ENCODE assay signal across 8 cellular contexts in the genomic region with DNA sequence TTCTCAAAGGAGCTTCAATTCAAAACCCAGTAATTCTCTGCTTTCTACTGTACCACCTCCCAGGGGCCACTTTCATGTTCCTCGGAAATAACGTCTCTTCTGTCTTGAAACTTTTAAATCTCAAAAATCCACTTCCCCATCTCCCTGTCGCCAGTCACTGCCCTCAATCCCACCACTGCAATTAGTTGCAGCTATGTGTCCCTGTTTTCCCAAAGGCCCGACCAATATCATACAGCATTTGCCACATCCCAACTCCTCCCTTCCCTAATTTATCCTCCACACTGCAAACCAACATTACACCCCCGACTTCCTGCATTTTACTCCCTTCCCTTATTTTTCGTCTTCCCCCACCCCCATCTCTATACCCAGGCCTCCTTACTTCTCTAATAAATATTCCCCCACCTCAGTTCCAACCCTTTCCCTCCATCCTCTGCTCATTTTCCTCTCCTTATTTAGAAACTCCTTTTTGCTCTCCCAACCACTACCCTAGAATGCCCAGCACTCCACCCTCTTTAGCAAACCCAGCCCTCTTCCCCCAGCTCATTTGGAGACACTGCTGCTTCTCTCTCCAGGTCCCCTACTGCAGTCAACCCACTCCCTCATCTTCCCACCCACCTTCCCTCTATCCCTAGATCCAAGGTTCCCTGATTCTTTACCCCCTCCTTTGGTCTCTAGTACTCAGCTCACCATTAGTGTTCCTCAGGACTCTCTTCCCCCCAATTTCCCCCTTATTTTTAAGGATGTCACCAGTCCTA. TPM values are rescaled to one million over a fixed set of nuclear protein-coding genes. Genes with fewer than 3 reads are reported as not detected.
DNase-seq lines count a peak whose midpoint lies in the region; ATAC-seq and TF ChIP-seq lines count a peak whose summit lies in the region.

No MANE protein-coding gene starts in this region.

- TF ChIP-seq CTCF in NB4 (IDR thresholded peaks at IDR 0.05; ENCODE audit: low read depth, low read length) (no peak), ascending aorta (IDR thresholded peaks at IDR 0.05) (no peak), retinal pigment epithelial cell (conservative IDR thresholded peaks at IDR 0.05; ENCODE audit: low read depth, low read length) (no peak)

- no peak for ATAC-seq in GM18867 (IDR thresholded peaks at IDR 0.05; ENCODE audit: unreplicated experiment)

- peak overlapping the region; percentile 95 to 98 for H3K27ac ChIP-seq in ascending aorta

- intact Hi-C loops in ascending aorta (cut with DNase I): loop anchor here (2.0 to 10.0 kb wide), 3 partner anchors 31 to 1257 kb away; partner anchors contain the start of genes ADPGK and HEXA

- DNase-seq in NCI-H1417 (lab: John Stamatoyannopoulos, UW) (peak in 2 of 3 experiments; percentile 62 to 65), NCI-H1417 treated with DMSO at 0.1 percent for 48 hours (lab: John Stamatoyannopoulos, UW) (no peak), NB4 (ENCODE audit: low read depth) (peak; percentile 44), ascending aorta (ENCODE audit: low spot score in 2 of 2) (peak in 1 of 2 donors; percentile 79), hepatic stellate cell (ENCODE audit: low spot score) (peak; percentile 60), retinal pigment epithelial cell (ENCODE audit: low read depth) (no peak)
- no peak for DNase-seq in stimulated activated CD4-positive, alpha-beta T cell treated with anti-CD3 and anti-CD28 coated beads, Interleukin-2, amount 100 ng/mL, for 24 hours

- peaks cover under 1 to 24% of the 10 kb centered on the region in 2 donors for H3K4me1 ChIP-seq in ascending aorta

- TF ChIP-seq POLR2A in NB4 (IDR thresholded peaks at IDR 0.05; ENCODE audit: extremely low read depth, insufficient read length): no peak

- H3K4me3 ChIP-seq in NB4 (ENCODE audit: low read depth, low read length): peak overlapping the region; percentile 79
- H3K4me3 ChIP-seq in ascending aorta: peak overlapping the region; percentile 85 to 98
- H3K4me3 ChIP-seq in retinal pigment epithelial cell (ENCODE audit: low read length): peak overlapping the region; percentile 88

- no peaks in the 10 kb centered on the region for H3K27me3 ChIP-seq in ascending aorta

- H3K9me3 ChIP-seq in ascending aorta: no peaks in the 10 kb centered on the region

- H3K36me3 ChIP-seq in ascending aorta: no peaks in the 10 kb centered on the region

RNA-seq across cellular contexts. Expression of gene NPTN, which starts 1.1 kb away (rescaled TPM):
- total RNA-seq in ascending aorta: 147 TPM

RNA-seq across cellular contexts. Expression of gene CD276, which starts 52.1 kb away (rescaled TPM):
- 84.3 TPM for total RNA-seq in ascending aorta

Comparison
In these comparisons a context has a peak if more than half of its experiments do, and no peak if none do; other contexts are left out.
1. DNase-seq: peak in NCI-H1417 (2 of 3), NB4 (single experiment) and hepatic stellate cell (single experiment); none in NCI-H1417 treated with DMSO at 0.1 percent for 48 hours (single experiment), retinal pigment epithelial cell (single experiment) and stimulated activated CD4-positive, alpha-beta T cell treated with anti-CD3 and anti-CD28 coated beads, Interleukin-2, amount 100 ng/mL, for 24 hours (0 of 2).
2. Peak in every context shown above with its lines, with median percentiles within 50 percentile points of each other: H3K4me3 ChIP-seq.